ENCODE assay signal across 26 cellular contexts in the genomic region with DNA sequence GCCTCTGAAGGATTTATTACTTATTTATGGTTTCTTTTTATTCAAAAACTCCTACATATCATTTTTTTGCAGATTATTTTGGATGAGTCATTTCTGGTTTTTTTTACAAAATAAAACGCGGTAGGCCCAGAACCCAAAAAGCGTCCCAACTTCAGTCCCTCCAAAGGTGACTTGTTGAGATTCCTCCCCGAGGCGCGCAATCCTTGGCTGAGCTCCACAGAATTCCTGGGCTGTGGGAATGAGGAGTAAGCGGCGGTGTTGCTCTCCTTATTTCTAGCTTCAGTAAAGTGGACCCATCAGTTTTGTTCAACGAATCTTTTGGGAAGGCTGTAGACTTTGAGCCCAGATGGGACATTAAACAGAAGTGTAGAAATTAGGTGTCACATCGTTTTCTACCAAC.
"Had no signal": no experiment of that assay in that cellular context is flagged by ENCODE, and none has a peak within 500 bp of the region (broad histone marks: within the 10 kb centered on the region; RNA-seq: fewer than 3 reads in every experiment).

No MANE protein-coding gene starts in this region.

- H3K27ac Mint-ChIP-seq: dendritic cell treated with granulocyte-macrophage colony-stimulating factor and Interleukin-4, amounts not matched to agents 40 ng/mL and 50 ng/mL, for 4 days; mesothelial cell of epicardium; naive B cell; natural killer cell treated with Interleukin-12 subunit alpha and Interleukin-12 subunit beta and Interleukin-15 and Interleukin-18, amount 100 ng/mL, for 72 hours; progenitor cell of endocrine pancreas; stimulated activated naive CD8-positive, alpha-beta T cell treated with anti-CD3 and anti-CD28 coated beads, Interleukin-15, amount 100 ng/mL, for 72 hours had no signal

- H3K36me3 Mint-ChIP-seq: mesothelial cell of epicardium; naive B cell; natural killer cell treated with Interleukin-12 subunit alpha and Interleukin-12 subunit beta and Interleukin-15 and Interleukin-18, amount 100 ng/mL, for 72 hours had no signal

- H3K4me1 ChIP-seq: colonic mucosa, esophagus squamous epithelium, gastrocnemius medialis, lower lobe of right lung, parathyroid adenoma, right lobe of liver, suprapubic skin, transverse colon had no signal

- H3K4me3 Mint-ChIP-seq: dendritic cell treated with granulocyte-macrophage colony-stimulating factor and Interleukin-4, amounts not matched to agents 40 ng/mL and 50 ng/mL, for 4 days; mesothelial cell of epicardium; naive B cell; natural killer cell treated with Interleukin-12 subunit alpha and Interleukin-12 subunit beta and Interleukin-15 and Interleukin-18, amount 100 ng/mL, for 72 hours; neural crest cell; stimulated activated naive CD8-positive, alpha-beta T cell treated with anti-CD3 and anti-CD28 coated beads, Interleukin-15, amount 100 ng/mL, for 72 hours had no signal

- H3K27me3 Mint-ChIP-seq: progenitor cell of endocrine pancreas had no signal

- H3K4me3 ChIP-seq: colonic mucosa, esophagus squamous epithelium, gastrocnemius medialis, lower lobe of right lung, mucosa of descending colon, right lobe of liver, suprapubic skin, transverse colon had no signal

- DNase-seq: colonic mucosa; effector CD8-positive, alpha-beta T cell; esophagus squamous epithelium; gastrocnemius medialis; head of caudate nucleus; left ventricle myocardium superior; lower lobe of right lung; mesenchymal stem cell; mucosa of descending colon; naive B cell; right lobe of liver; small intestine; stimulated activated CD4-positive, alpha-beta T cell treated with anti-CD3 and anti-CD28 coated beads, Interleukin-15, amount 100 ng/mL, for 24 hours; stimulated activated CD4-positive, alpha-beta T cell treated with anti-CD3 and anti-CD28 coated beads, Interleukin-2, amount 100 ng/mL, for 48 hours; stimulated activated CD8-positive, alpha-beta memory T cell treated with anti-CD3 and anti-CD28 coated beads, Interleukin-4, amount 100 ng/mL, for 48 hours; stimulated activated naive CD4-positive, alpha-beta T cell; stimulated activated naive CD8-positive, alpha-beta T cell treated with anti-CD3 and anti-CD28 coated beads, Interleukin-15, amount 100 ng/mL, for 72 hours; transverse colon had no signal

- H3K4me1 Mint-ChIP-seq: mesothelial cell of epicardium; naive B cell; neural crest cell; stimulated activated naive CD8-positive, alpha-beta T cell treated with anti-CD3 and anti-CD28 coated beads, Interleukin-15, amount 100 ng/mL, for 72 hours had no signal

- H3K79me2 ChIP-seq: parathyroid adenoma had no signal

- H3K9me3 Mint-ChIP-seq: dendritic cell treated with granulocyte-macrophage colony-stimulating factor and Interleukin-4, amounts not matched to agents 40 ng/mL and 50 ng/mL, for 4 days; natural killer cell treated with Interleukin-12 subunit alpha and Interleukin-12 subunit beta and Interleukin-15 and Interleukin-18, amount 100 ng/mL, for 72 hours; neural crest cell had no signal

- H3K9ac ChIP-seq: parathyroid adenoma had no signal

- H3K36me3 ChIP-seq: colonic mucosa, esophagus squamous epithelium, gastrocnemius medialis, lower lobe of right lung, neutrophil, right lobe of liver, suprapubic skin, transverse colon had no signal

- H3K27me3 ChIP-seq: colonic mucosa, esophagus squamous epithelium, gastrocnemius medialis, neutrophil, right lobe of liver, suprapubic skin had no signal

- H2AFZ ChIP-seq: parathyroid adenoma had no signal

- H3K9me3 ChIP-seq: colonic mucosa, esophagus squamous epithelium, gastrocnemius medialis, lower lobe of right lung, mucosa of descending colon, neutrophil, right lobe of liver, suprapubic skin, transverse colon had no signal

- ATAC-seq: gastrocnemius medialis; left ventricle myocardium superior; mucosa of descending colon; stimulated activated naive CD8-positive, alpha-beta T cell treated with anti-CD3 and anti-CD28 coated beads, Interleukin-15, amount 100 ng/mL, for 72 hours had no signal

- H3K27ac ChIP-seq: colonic mucosa, esophagus squamous epithelium, gastrocnemius medialis, lower lobe of right lung, neutrophil, parathyroid adenoma, right lobe of liver, suprapubic skin, transverse colon had no signal
